22 cellular contexts compared by ENCODE assay signal in genomic region chr5:105978011-105978410, GRCh38.
"Had no signal": no experiment of that assay in that cellular context is flagged by ENCODE, and none has a peak within 500 bp of the region (broad histone marks: within the 10 kb centered on the region; RNA-seq: fewer than 3 reads in every experiment).

No MANE protein-coding gene starts in this region.

- H3K36me3 ChIP-seq: colonic mucosa, esophagus squamous epithelium, stomach, upper lobe of left lung, uterus had no signal

- H3K27ac ChIP-seq: colonic mucosa, esophagus squamous epithelium, psoas muscle, skin epidermis, stomach, upper lobe of left lung, uterus had no signal

- H3K27me3 ChIP-seq: colonic mucosa, esophagus squamous epithelium, stomach, upper lobe of left lung, uterus had no signal

- DNase-seq: colonic mucosa; dermis blood vessel endothelial cell; esophagus squamous epithelium; foreskin melanocyte; head of caudate nucleus; hippocampal formation; left colon; left ventricle myocardium superior; mesenchymal stem cell; naive thymus-derived CD4-positive, alpha-beta T cell; nephron progenitor cell; psoas muscle; retina; stimulated activated CD4-positive, alpha-beta T cell treated with anti-CD3 and anti-CD28 coated beads, Interleukin-2, amount 100 ng/mL, for 24 hours; stimulated activated CD4-positive, alpha-beta T cell treated with anti-CD3 and anti-CD28 coated beads, Interleukin-4, amount 100 ng/mL, for 4 hours; stimulated activated naive B cell treated with anti-CD40 and anti-IgM and Interleukin-4, amounts not matched to agents 10 μg/mL and 1 μg/mL and 100 μg/mL, for 72 hours; stomach; upper lobe of left lung; uterus had no signal

- H3K4me1 ChIP-seq: colonic mucosa, esophagus squamous epithelium, psoas muscle, stomach, upper lobe of left lung, uterus had no signal

- H3K4me3 ChIP-seq: colonic mucosa, esophagus squamous epithelium, lung, psoas muscle, skin epidermis, stomach, upper lobe of left lung, uterus had no signal

- ATAC-seq: left colon; left ventricle myocardium superior; naive thymus-derived CD4-positive, alpha-beta T cell; psoas muscle; sciatic nerve; stimulated activated naive B cell treated with anti-CD40 and anti-IgM and Interleukin-4, amounts not matched to agents 10 μg/mL and 1 μg/mL and 100 μg/mL, for 72 hours had no signal

- H3K9me3 ChIP-seq: colonic mucosa, esophagus squamous epithelium, psoas muscle, stomach, upper lobe of left lung, uterus had no signal
